In the genomic region with DNA sequence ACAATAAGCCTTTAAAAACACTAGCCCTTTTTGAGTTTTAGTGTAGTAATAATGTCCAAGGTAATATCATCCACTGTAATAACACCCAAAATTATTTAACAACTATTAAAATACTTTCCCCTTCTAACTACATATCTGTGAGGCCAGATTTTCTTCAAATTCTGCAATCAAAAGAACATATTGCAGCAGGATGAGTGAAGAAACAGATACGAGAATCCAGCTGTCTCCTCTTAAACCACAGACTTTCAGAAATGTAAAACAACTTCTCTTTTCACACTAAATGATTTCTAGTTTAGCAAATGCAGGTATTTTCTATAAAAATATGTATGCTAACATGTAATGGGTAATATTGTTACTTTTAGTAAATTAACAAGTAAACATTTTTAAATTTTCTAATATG, we compare ENCODE assay signal across 1 cellular context.
TF ChIP-seq lines count a peak whose summit lies in the region.

No MANE protein-coding gene starts in this region.

TF ChIP-seq in HepG2, 621 proteins besides CTCF, POLR2A, EP300 and RAD21 (continued from another document):
- no peak for TF ChIP-seq HMGXB3 (CRISPR knock-in tag; IDR thresholded peaks at IDR 0.05; ENCODE audit: borderline replicate concordance)
- TF ChIP-seq CBX5 (CRISPR knock-in tag; IDR thresholded peaks at IDR 0.05; ENCODE audit: borderline replicate concordance), result no peak
- TF ChIP-seq HCFC1 (IDR thresholded peaks at IDR 0.05; ENCODE audit: low read depth, low read length), result no peak
- TF ChIP-seq ZBTB46 (CRISPR knock-in tag; IDR thresholded peaks at IDR 0.05; ENCODE audit: borderline replicate concordance), result no peak
- TF ChIP-seq, protein P1, sequence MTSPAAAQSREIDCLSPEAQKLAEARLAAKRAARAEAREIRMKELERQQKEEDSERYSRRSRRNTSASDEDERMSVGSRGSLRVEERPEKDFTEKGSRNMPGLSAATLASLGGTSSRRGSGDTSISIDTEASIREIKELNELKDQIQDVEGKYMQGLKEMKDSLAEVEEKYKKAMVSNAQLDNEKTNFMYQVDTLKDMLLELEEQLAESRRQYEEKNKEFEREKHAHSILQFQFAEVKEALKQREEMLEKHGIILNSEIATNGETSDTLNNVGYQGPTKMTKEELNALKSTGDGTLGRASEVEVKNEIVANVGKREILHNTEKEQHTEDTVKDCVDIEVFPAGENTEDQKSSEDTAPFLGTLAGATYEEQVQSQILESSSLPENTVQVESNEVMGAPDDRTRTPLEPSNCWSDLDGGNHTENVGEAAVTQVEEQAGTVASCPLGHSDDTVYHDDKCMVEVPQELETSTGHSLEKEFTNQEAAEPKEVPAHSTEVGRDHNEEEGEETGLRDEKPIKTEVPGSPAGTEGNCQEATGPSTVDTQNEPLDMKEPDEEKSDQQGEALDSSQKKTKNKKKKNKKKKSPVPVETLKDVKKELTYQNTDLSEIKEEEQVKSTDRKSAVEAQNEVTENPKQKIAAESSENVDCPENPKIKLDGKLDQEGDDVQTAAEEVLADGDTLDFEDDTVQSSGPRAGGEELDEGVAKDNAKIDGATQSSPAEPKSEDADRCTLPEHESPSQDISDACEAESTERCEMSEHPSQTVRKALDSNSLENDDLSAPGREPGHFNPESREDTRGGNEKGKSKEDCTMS (CRISPR knock-in tag; conservative IDR thresholded peaks at IDR 0.05), result no peak
- TF ChIP-seq CREB1 (IDR thresholded peaks at IDR 0.05), result no peak
- no peak for TF ChIP-seq CREB1 (CRISPR knock-in tag; IDR thresholded peaks at IDR 0.05)
- TF ChIP-seq BATF2 (CRISPR knock-in tag; IDR thresholded peaks at IDR 0.05), result no peak
- no peak for TF ChIP-seq ADNP (CRISPR knock-in tag; IDR thresholded peaks at IDR 0.05)
- TF ChIP-seq MEF2D (CRISPR knock-in tag; IDR thresholded peaks at IDR 0.05), result no peak
- TF ChIP-seq HOXA7 (CRISPR knock-in tag; IDR thresholded peaks at IDR 0.05), result no peak
- no peak for TF ChIP-seq DNMT3B (CRISPR knock-in tag; conservative IDR thresholded peaks at IDR 0.05)
- no peak for TF ChIP-seq ZNF841 (CRISPR knock-in tag; IDR thresholded peaks at IDR 0.05; ENCODE audit: borderline replicate concordance)
- TF ChIP-seq, protein P2, sequence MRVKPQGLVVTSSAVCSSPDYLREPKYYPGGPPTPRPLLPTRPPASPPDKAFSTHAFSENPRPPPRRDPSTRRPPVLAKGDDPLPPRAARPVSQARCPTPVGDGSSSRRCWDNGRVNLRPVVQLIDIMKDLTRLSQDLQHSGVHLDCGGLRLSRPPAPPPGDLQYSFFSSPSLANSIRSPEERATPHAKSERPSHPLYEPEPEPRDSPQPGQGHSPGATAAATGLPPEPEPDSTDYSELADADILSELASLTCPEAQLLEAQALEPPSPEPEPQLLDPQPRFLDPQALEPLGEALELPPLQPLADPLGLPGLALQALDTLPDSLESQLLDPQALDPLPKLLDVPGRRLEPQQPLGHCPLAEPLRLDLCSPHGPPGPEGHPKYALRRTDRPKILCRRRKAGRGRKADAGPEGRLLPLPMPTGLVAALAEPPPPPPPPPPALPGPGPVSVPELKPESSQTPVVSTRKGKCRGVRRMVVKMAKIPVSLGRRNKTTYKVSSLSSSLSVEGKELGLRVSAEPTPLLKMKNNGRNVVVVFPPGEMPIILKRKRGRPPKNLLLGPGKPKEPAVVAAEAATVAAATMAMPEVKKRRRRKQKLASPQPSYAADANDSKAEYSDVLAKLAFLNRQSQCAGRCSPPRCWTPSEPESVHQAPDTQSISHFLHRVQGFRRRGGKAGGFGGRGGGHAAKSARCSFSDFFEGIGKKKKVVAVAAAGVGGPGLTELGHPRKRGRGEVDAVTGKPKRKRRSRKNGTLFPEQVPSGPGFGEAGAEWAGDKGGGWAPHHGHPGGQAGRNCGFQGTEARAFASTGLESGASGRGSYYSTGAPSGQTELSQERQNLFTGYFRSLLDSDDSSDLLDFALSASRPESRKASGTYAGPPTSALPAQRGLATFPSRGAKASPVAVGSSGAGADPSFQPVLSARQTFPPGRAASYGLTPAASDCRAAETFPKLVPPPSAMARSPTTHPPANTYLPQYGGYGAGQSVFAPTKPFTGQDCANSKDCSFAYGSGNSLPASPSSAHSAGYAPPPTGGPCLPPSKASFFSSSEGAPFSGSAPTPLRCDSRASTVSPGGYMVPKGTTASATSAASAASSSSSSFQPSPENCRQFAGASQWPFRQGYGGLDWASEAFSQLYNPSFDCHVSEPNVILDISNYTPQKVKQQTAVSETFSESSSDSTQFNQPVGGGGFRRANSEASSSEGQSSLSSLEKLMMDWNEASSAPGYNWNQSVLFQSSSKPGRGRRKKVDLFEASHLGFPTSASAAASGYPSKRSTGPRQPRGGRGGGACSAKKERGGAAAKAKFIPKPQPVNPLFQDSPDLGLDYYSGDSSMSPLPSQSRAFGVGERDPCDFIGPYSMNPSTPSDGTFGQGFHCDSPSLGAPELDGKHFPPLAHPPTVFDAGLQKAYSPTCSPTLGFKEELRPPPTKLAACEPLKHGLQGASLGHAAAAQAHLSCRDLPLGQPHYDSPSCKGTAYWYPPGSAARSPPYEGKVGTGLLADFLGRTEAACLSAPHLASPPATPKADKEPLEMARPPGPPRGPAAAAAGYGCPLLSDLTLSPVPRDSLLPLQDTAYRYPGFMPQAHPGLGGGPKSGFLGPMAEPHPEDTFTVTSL (CRISPR knock-in tag; IDR thresholded peaks at IDR 0.05; ENCODE audit: borderline replicate concordance), result no peak
- no peak for TF ChIP-seq MYNN (CRISPR knock-in tag; IDR thresholded peaks at IDR 0.05; ENCODE audit: low read depth)
- TF ChIP-seq NFATC3 (CRISPR knock-in tag; IDR thresholded peaks at IDR 0.05), result no peak
- TF ChIP-seq, protein P3, sequence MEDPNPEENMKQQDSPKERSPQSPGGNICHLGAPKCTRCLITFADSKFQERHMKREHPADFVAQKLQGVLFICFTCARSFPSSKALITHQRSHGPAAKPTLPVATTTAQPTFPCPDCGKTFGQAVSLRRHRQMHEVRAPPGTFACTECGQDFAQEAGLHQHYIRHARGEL (CRISPR knock-in tag; IDR thresholded peaks at IDR 0.05), result no peak
- TF ChIP-seq ZNF775 (CRISPR knock-in tag; IDR thresholded peaks at IDR 0.05; ENCODE audit: borderline replicate concordance), result no peak
- no peak for TF ChIP-seq CEBPG (CRISPR knock-in tag; IDR thresholded peaks at IDR 0.05)
- TF ChIP-seq, protein P4, sequence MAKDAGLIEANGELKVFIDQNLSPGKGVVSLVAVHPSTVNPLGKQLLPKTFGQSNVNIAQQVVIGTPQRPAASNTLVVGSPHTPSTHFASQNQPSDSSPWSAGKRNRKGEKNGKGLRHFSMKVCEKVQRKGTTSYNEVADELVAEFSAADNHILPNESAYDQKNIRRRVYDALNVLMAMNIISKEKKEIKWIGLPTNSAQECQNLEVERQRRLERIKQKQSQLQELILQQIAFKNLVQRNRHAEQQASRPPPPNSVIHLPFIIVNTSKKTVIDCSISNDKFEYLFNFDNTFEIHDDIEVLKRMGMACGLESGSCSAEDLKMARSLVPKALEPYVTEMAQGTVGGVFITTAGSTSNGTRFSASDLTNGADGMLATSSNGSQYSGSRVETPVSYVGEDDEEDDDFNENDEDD (CRISPR knock-in tag; IDR thresholded peaks at IDR 0.05; ENCODE audit: borderline replicate concordance), result no peak
